1 cellular context compared by ENCODE assay signal in genomic region chr17:73474370-73474988, GRCh38.
A peak's percentile ranks its signal among the peaks of the same experiment; 100 is the strongest.
TF ChIP-seq lines count a peak whose summit lies in the region.

No MANE protein-coding gene starts in this region.

TF ChIP-seq in SK-N-SH, 30 proteins besides CTCF, POLR2A, EP300 and RAD21 (continued from another document):
- TF ChIP-seq ZBTB33 (IDR thresholded peaks at IDR 0.05; ENCODE audit: borderline replicate concordance, low read depth) = no peak
- no peak for TF ChIP-seq RFX5 (IDR thresholded peaks at IDR 0.05; ENCODE audit: low read length)
- TF ChIP-seq EZH2phosphoT487 (IDR thresholded peaks at IDR 0.05; ENCODE audit: borderline replicate concordance, low read depth) = no peak
- no peak for TF ChIP-seq JUND (IDR thresholded peaks at IDR 0.05)
- TF ChIP-seq MAX (IDR thresholded peaks at IDR 0.05; ENCODE audit: low read depth) = no peak
- TF ChIP-seq FOXM1 (IDR thresholded peaks at IDR 0.05; ENCODE audit: low read depth) = no peak
- peak; percentile 100 for TF ChIP-seq GATA2 (CRISPR knock-in tag; IDR thresholded peaks at IDR 0.05)
